Comparison of ENCODE assay signal across 35 cellular contexts in genomic region chr16:51487880-51488279, GRCh38.
"Had no signal": no experiment of that assay in that cellular context is flagged by ENCODE, and none has a peak within 500 bp of the region (broad histone marks: within the 10 kb centered on the region; RNA-seq: fewer than 3 reads in every experiment).

No MANE protein-coding gene starts in this region.

- H3K27me3 ChIP-seq: MG63 had no signal

- DNase-seq: Karpas-422, Kasumi-1, MG63, MM.1S, MV-4-11, NCI-H1048, NCI-H1092, NCI-H1092 treated with DMSO at 0.1 percent for 48 hours, NCI-H1105, NCI-H1105 treated with DMSO at 0.1 percent for 48 hours, NCI-H1417, NCI-H1417 treated with DMSO at 0.1 percent for 48 hours, NCI-H1436, NCI-H1436 treated with DMSO at 0.1 percent for 48 hours, NCI-H146, NCI-H1694, NCI-H1694 treated with DMSO at 0.1 percent for 48 hours, NCI-H187, NCI-H187 treated with DMSO at 0.1 percent for 48 hours, NCI-H1930, NCI-H2029, NCI-H2029 treated with DMSO at 0.1 percent for 48 hours, NCI-H2081, NCI-H2081 treated with DMSO at 0.1 percent for 48 hours, NCI-H2107, NCI-H2171, NCI-H2171 treated with DMSO at 0.1 percent for 48 hours, NCI-H2227 treated with DMSO at 0.1 percent for 48 hours, NCI-H226, NCI-H345, NCI-H446, NCI-H446 treated with DMSO at 0.1 percent for 48 hours, NCI-H510A, NCI-H510A treated with DMSO at 0.1 percent for 48 hours, NCI-H524 had no signal

- H3K9me3 ChIP-seq: MG63 had no signal

- H3K4me3 ChIP-seq: MG63 had no signal

- H3K36me3 ChIP-seq: MG63 had no signal
